Comparison of ENCODE assay signal across 23 cellular contexts in genomic region chr20:59376109-59376841, GRCh38.
"Had no signal": no experiment of that assay in that cellular context is flagged by ENCODE, and none has a peak within 500 bp of the region (broad histone marks: within the 10 kb centered on the region; RNA-seq: fewer than 3 reads in every experiment).

No MANE protein-coding gene starts in this region.

- H3K9me3 ChIP-seq: SJSA1 had no signal

- H3K27me3 ChIP-seq: brain microvascular endothelial cell had no signal

- H3K36me3 ChIP-seq: brain microvascular endothelial cell, SJSA1 had no signal

- ATAC-seq: activated CD4-positive, alpha-beta T cell treated with anti-CD3 and anti-CD28 coated beads for 36 hours; activated T-helper 17 cell treated with anti-CD3 and anti-CD28 coated beads, Interleukin-2, amount 50 U/mL, for 72 hours; SK-N-SH treated with all-trans-retinoic acid at 6 μM for 48 hours had no signal

- DNase-seq: activated B cell treated with CpG ODN at 0.5 μM for 24 hours; activated CD4-positive, alpha-beta memory T cell treated with anti-CD3 and anti-CD28 coated beads, Interleukin-2, amount 10 ng/mL, durations not matched to agents 7 days and 5 days; activated CD4-positive, alpha-beta T cell treated with anti-CD3 and anti-CD28 coated beads for 36 hours; activated CD4-positive, alpha-beta T cell treated with anti-CD3 and anti-CD28 coated beads, Interleukin-2, amount 50 U/mL, for 1 hour; activated gamma-delta T cell treated with Interleukin-2 at 50 U/mL for 16 hours; activated naive CD4-positive, alpha-beta T cell treated with anti-CD3 and anti-CD28 coated beads, Interleukin-2, amount 10 ng/mL, durations not matched to agents 7 days and 5 days; activated naive CD8-positive, alpha-beta T cell treated with anti-CD3 and anti-CD28 coated beads for 36 hours; activated T-cell treated with anti-CD3 and anti-CD28 coated beads for 4 hours; activated T-cell treated with anti-CD3 and anti-CD28 coated beads, Interleukin-2, amount 50 U/mL, for 48 hours; brain microvascular endothelial cell; caudate nucleus; MM.1S; NCI-H1105; NCI-H1436; NCI-H1694 treated with DMSO at 0.1 percent for 48 hours; NCI-H2029 treated with DMSO at 0.1 percent for 48 hours; NCI-H446; NCI-H524; NCI-H748 treated with DMSO at 0.1 percent for 48 hours; SW 1271 had no signal

- H3K4me1 ChIP-seq: SJSA1 had no signal

- H3K27ac ChIP-seq: brain microvascular endothelial cell, SJSA1 had no signal

- H3K4me3 ChIP-seq: SJSA1 had no signal
